In the genomic region with DNA sequence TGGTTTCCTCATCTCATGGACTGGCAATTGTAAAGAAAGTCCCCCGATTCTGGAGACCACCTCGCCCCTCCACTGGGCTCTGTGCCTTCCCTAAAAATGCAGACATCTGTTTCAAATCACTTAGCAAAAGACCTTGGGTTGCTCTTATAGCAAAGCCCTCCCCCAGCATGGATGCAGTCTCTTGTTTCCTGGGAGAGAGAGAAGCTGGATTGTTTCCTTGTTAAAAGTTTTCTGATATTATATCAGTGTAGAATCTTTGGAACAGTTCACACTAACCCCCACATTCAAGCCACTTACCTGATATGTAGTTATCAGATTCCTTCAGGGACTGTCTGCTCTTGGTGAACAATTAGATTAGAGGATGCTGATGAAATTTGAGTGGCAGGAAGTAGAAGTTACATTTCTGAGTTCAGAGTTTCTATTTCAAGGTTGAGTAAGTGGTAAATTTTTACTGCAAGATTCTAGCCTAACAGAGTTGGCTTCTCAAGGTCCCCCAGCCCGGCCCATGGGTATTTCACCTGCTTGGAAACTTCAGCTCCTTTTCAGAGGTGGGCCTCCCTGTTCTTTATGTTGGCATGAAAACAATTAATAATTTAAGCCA, we compare ENCODE assay signal across 11 cellular contexts. TPM values are rescaled to one million over a fixed set of nuclear protein-coding genes. Genes with fewer than 3 reads are reported as not detected.
DNase-seq lines count a peak whose midpoint lies in the region; ATAC-seq, FAIRE-seq and TF ChIP-seq lines count a peak whose summit lies in the region.
"Had no signal": no experiment of that assay in that cellular context is flagged by ENCODE, and none has a peak within 500 bp of the region (broad histone marks: within the 10 kb centered on the region; RNA-seq: fewer than 3 reads in every experiment).

No MANE protein-coding gene starts in this region.

- peak; percentile 83 for FAIRE-seq in GM12892 (lab: Jason Lieb, UNC)
- FAIRE-seq: frontal cortex had no signal

- DNase-seq in GM12892 (ENCODE audit: insufficient read length) (no peak), T-cell (no peak), naive B cell (no peak), NCI-H2107 treated with DMSO at 0.1 percent for 48 hours (lab: John Stamatoyannopoulos, UW; ENCODE audit: unreplicated experiment) (no peak), heart left ventricle (no peak)
- DNase-seq: body of pancreas, NCI-H1417 had no signal

- no peaks in the 10 kb centered on the region for H3K27me3 Mint-ChIP-seq in T-cell
- H3K27me3 Mint-ChIP-seq in naive B cell, result no peaks in the 10 kb centered on the region

- no peak for TF ChIP-seq POLR2A in GM12892 (IDR thresholded peaks at IDR 0.05; ENCODE audit: low read depth, low read length)
- no peak for TF ChIP-seq POLR2A in heart left ventricle (IDR thresholded peaks at IDR 0.05)

- H3K36me3 ChIP-seq in heart left ventricle, result peaks cover 0 to 3% (median 0%) of the 10 kb centered on the region in 9 donors

- TF ChIP-seq CTCF in heart left ventricle (IDR thresholded peaks at IDR 0.05), result no peak

- peak overlapping the region in 1 of 12 donors; percentile 48 for H3K27ac ChIP-seq in heart left ventricle
- H3K27ac ChIP-seq: body of pancreas had no signal

- H3K4me1 Mint-ChIP-seq in T-cell (peaks cover 62 to 73% (median 63%) of the 10 kb centered on the region in 3 donors), naive B cell (peaks cover 58 to 75% (median 62%) of the 10 kb centered on the region in 3 donors)

- WGBS in heart left ventricle, 4 donors, result 60 to 74% (median 66%) methylated on average over 3 of the region's 3 CpGs

- H3K36me3 Mint-ChIP-seq in T-cell (peaks cover 12% of the 10 kb centered on the region), naive B cell (peaks cover 10 to 15% of the 10 kb centered on the region in 2 donors)

- no peak overlapping the region for H3K4me3 Mint-ChIP-seq in T-cell
- H3K4me3 Mint-ChIP-seq in naive B cell, result peak overlapping the region in 5 of 8 donors; percentile 6 to 78 (median 42)

- peak overlapping the region; percentile 90 to 93 for H3K27ac Mint-ChIP-seq in T-cell
- peak overlapping the region; percentile 45 to 93 (median 86) for H3K27ac Mint-ChIP-seq in naive B cell

- no peaks in the 10 kb centered on the region for H3K27me3 ChIP-seq in heart left ventricle
- H3K27me3 ChIP-seq: body of pancreas had no signal

- CTCF ChIA-PET in T-cell (lab: Charles Lee), result no interaction called here

- peaks cover 0 to 53% (median 12%) of the 10 kb centered on the region in 12 donors for H3K4me1 ChIP-seq in heart left ventricle
- H3K4me1 ChIP-seq: body of pancreas had no signal

- ATAC-seq in GM21619 (IDR thresholded peaks at IDR 0.05; ENCODE audit: unreplicated experiment), result peak; percentile 34
- ATAC-seq in T-cell (replicated peaks in 1 of 4), result no peak
- no peak for ATAC-seq in naive B cell (ENCODE audit: low read depth in 2 of 2)
- ATAC-seq in HG03280 (IDR thresholded peaks at IDR 0.05; ENCODE audit: unreplicated experiment), result no peak
- no peak for ATAC-seq in GM19467 (IDR thresholded peaks at IDR 0.05; ENCODE audit: unreplicated experiment)
- no peak for ATAC-seq in heart left ventricle
- ATAC-seq: body of pancreas had no signal

- no peak overlapping the region for H3K4me3 ChIP-seq in heart left ventricle
- H3K4me3 ChIP-seq: body of pancreas had no signal

- POLR2A ChIA-PET in T-cell (lab: Charles Lee), result interaction anchor here in 1 of 2 donors (0.9 kb wide), 1 partner anchor 58 kb away, joined by 3 read pairs; no protein-coding TSS in a partner anchor

- H3K9me3 Mint-ChIP-seq in T-cell, result no peaks in the 10 kb centered on the region
- no peaks in the 10 kb centered on the region for H3K9me3 Mint-ChIP-seq in naive B cell

- intact Hi-C loops in heart left ventricle (cut with DNase I), result no loop called here

- no peaks in the 10 kb centered on the region for H3K9me3 ChIP-seq in heart left ventricle
- H3K9me3 ChIP-seq: body of pancreas had no signal

RNA-seq across cellular contexts. Expression of a gene that starts 56.4 kb away (rescaled TPM):
- polyA plus RNA-seq in GM12892 (2012; ENCODE audit: missing spikeins), result 14.3 TPM
- total RNA-seq in T-cell (10 to 100 TPM; 12.9 to 23.9 (median 19.2) TPM), heart left ventricle (10 to 100 TPM in 1 of 9 donors, 1 to 10 TPM in 8; 1.8 to 18.4 (median 3.1) TPM)
- polyA plus RNA-seq in naive B cell (ENCODE audit: low read depth in 6 of 6) (1 to 10 TPM; 2.1 to 6.9 (median 4.4) TPM), heart left ventricle (1 to 10 TPM in 1 of 2 donors, under 1 TPM in 1; 0.84 to 1.1 TPM)

Comparison
In these comparisons a context has a peak if more than half of its experiments do, and no peak if none do; other contexts are left out.
1. H3K4me3 Mint-ChIP-seq: peak in naive B cell (5 of 8); none in T-cell (0 of 3).